ENCODE assay signal across 33 cellular contexts in the genomic region with DNA sequence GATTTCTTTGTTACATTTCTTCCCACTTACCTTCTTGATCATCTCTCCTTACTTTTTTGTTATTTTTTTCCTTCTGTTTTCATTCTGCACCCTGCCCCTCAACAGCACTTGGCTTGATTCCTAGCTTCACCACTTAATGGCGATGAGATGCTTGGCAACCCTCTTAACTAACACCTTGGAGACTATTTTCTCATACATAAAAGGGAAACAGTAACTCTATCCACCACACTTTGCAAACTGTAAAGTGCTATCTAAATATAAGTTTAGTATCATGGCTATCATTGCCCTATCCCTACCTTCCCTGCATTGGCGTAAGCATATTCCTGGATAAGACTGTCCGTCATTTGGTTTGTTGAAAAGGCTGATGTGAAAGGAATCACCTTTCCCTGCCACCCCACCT.
"Had no signal": no experiment of that assay in that cellular context is flagged by ENCODE, and none has a peak within 500 bp of the region (broad histone marks: within the 10 kb centered on the region; RNA-seq: fewer than 3 reads in every experiment).

No MANE protein-coding gene starts in this region.

- H3K36me3 ChIP-seq: adrenal gland, ascending aorta, brain microvascular endothelial cell, breast epithelium, cardiac muscle cell had no signal

- H3K4me1 ChIP-seq: adrenal gland, ascending aorta, body of pancreas, breast epithelium had no signal

- H3K27ac ChIP-seq: adrenal gland, ascending aorta, body of pancreas, brain microvascular endothelial cell, breast epithelium, cardiac muscle cell had no signal

- H3K9me3 ChIP-seq: adrenal gland, ascending aorta, breast epithelium had no signal

- ATAC-seq: activated naive CD4-positive, alpha-beta T cell treated with anti-CD3 and anti-CD28 coated beads, Interleukin-2, amount 50 U/mL, for 72 hours; activated naive CD8-positive, alpha-beta T cell treated with anti-CD3 and anti-CD28 coated beads, Interleukin-2, amount 50 U/mL, for 24 hours; activated T-cell treated with anti-CD3 and anti-CD28 coated beads, Interleukin-2, amount 50 U/mL, for 4 hours; activated T-cell treated with anti-CD3 and anti-CD28 coated beads, Interleukin-2, amount 50 U/mL, for 72 hours; activated T-helper 17 cell treated with anti-CD3 and anti-CD28 coated beads, Interleukin-2, amount 50 U/mL, for 72 hours; body of pancreas had no signal

- H3K4me3 ChIP-seq: adrenal gland, ascending aorta, body of pancreas, breast epithelium, cardiac muscle cell had no signal

- H3K27me3 ChIP-seq: adrenal gland, ascending aorta, body of pancreas, brain microvascular endothelial cell, breast epithelium, cardiac muscle cell had no signal

- DNase-seq: activated effector memory CD4-positive, alpha-beta T cell treated with anti-CD3 and anti-CD28 coated beads, Interleukin-2, amount 50 U/mL, for 16 hours; activated effector memory CD4-positive, alpha-beta T cell treated with Interleukin-2 at 50 U/mL for 16 hours; activated gamma-delta T cell; activated gamma-delta T cell treated with Interleukin-2 at 50 U/mL for 16 hours; activated naive CD4-positive, alpha-beta T cell; activated naive CD4-positive, alpha-beta T cell treated with anti-CD3 and anti-CD28 coated beads for 36 hours; activated naive CD4-positive, alpha-beta T cell treated with anti-CD3 and anti-CD28 coated beads, Interleukin-2, amount 10 ng/mL, durations not matched to agents 7 days and 5 days; activated naive CD4-positive, alpha-beta T cell treated with anti-CD3 and anti-CD28 coated beads, Interleukin-2, amount 50 U/mL, for 16 hours; activated naive CD4-positive, alpha-beta T cell treated with Interleukin-2 at 50 U/mL for 16 hours; activated naive CD8-positive, alpha-beta T cell treated with anti-CD3 and anti-CD28 coated beads for 36 hours; activated naive CD8-positive, alpha-beta T cell treated with anti-CD3 and anti-CD28 coated beads, Interleukin-2, amount 10 ng/mL, durations not matched to agents 7 days and 5 days; activated naive CD8-positive, alpha-beta T cell treated with anti-CD3 and anti-CD28 coated beads, Interleukin-2, amount 50 U/mL, for 24 hours; activated T-cell treated with anti-CD3 and anti-CD28 coated beads for 4 hours; activated T-cell treated with anti-CD3 and anti-CD28 coated beads, Interleukin-2, amount 50 U/mL, for 1 hour; activated T-cell treated with anti-CD3 and anti-CD28 coated beads, Interleukin-2, amount 50 U/mL, for 24 hours; activated T-cell treated with anti-CD3 and anti-CD28 coated beads, Interleukin-2, amount 50 U/mL, for 4 hours; activated T-cell treated with anti-CD3 and anti-CD28 coated beads, Interleukin-2, amount 50 U/mL, for 48 hours; activated T-cell treated with anti-CD3 and anti-CD28 coated beads, Interleukin-2, amount 50 U/mL, for 72 hours; adrenal gland; amniotic stem cell; amygdala; anterior cingulate cortex; aorta; body of pancreas; brain microvascular endothelial cell; caudate nucleus; central memory CD4-positive, alpha-beta T cell; cerebellar nuclear complex had no signal
